26 cellular contexts compared by ENCODE assay signal in genomic region chr5:54975701-54976100, GRCh38. TPM values are rescaled to one million over a fixed set of nuclear protein-coding genes. Genes with fewer than 3 reads are reported as not detected.
"Had no signal": no experiment of that assay in that cellular context is flagged by ENCODE, and none has a peak within 500 bp of the region (broad histone marks: within the 10 kb centered on the region; RNA-seq: fewer than 3 reads in every experiment).

No MANE protein-coding gene starts in this region.

- H3K4me3 ChIP-seq: MG63, SJSA1, SK-N-MC had no signal

- H3K9me3 ChIP-seq: MG63, SJSA1 had no signal

- H3K4me1 ChIP-seq: SJSA1 had no signal

- H3K27me3 ChIP-seq: SJSA1 had no signal

- FAIRE-seq: HepG2, RCC 7860 had no signal

- DNase-seq: IMR-90, Karpas-422, KG1, MG63, NCI-H1092, NCI-H1105 treated with DMSO at 0.1 percent for 48 hours, NCI-H1417 treated with DMSO at 0.1 percent for 48 hours, NCI-H146, NCI-H1694 treated with DMSO at 0.1 percent for 48 hours, NCI-H1930, NCI-H2081, NCI-H2107, NCI-H2227 treated with DMSO at 0.1 percent for 48 hours, NCI-H446, NCI-H510A, NCI-H524 treated with DMSO at 0.1 percent for 48 hours, NCI-H69, NCI-H774, Right ventricle myocardium superior, RPMI8226, SIG-M5 had no signal

- H3K36me3 ChIP-seq: MG63, SJSA1 had no signal

- H3K27ac ChIP-seq: SJSA1, SK-N-MC had no signal

RNA-seq across cellular contexts. Expression of gene ESM1, which starts 9.7 kb away (rescaled TPM):
- total RNA-seq: HepG2, Right ventricle myocardium superior had no signal
- polyA plus RNA-seq: HepG2 had no signal

RNA-seq across cellular contexts. Expression of gene GZMK, which starts 48.4 kb away (rescaled TPM):
- total RNA-seq: HepG2, HT1080, IMR-90 had no signal
- polyA plus RNA-seq: HepG2, IMR-90 had no signal
